17 cellular contexts compared by ENCODE assay signal in genomic region chr7:6231184-6231583, GRCh38.
"Had no signal": no experiment of that assay in that cellular context is flagged by ENCODE, and none has a peak within 500 bp of the region (broad histone marks: within the 10 kb centered on the region; RNA-seq: fewer than 3 reads in every experiment).

No MANE protein-coding gene starts in this region.

- H3K27me3 ChIP-seq: ovary, suprapubic skin, upper lobe of left lung had no signal

- ATAC-seq: activated CD4-positive, CD25-positive, alpha-beta regulatory T cell treated with anti-CD3 and anti-CD28 coated beads, Interleukin-2, amount 50 U/mL, for 24 hours; activated naive CD4-positive, alpha-beta T cell treated with anti-CD3 and anti-CD28 coated beads, Interleukin-2, amount 50 U/mL, for 72 hours; esophagus mucosa; left colon; mucosa of descending colon; naive thymus-derived CD8-positive, alpha-beta T cell; stimulated activated naive CD8-positive, alpha-beta T cell treated with anti-CD3 and anti-CD28 coated beads, Interleukin-15, Interleukin-2, amounts not matched to agents 100 U/mL and 50 U/mL, for 24 hours had no signal

- DNase-seq: activated effector memory CD4-positive, alpha-beta T cell treated with Interleukin-2 at 50 U/mL for 16 hours; amniotic stem cell; left colon; mucosa of descending colon; naive thymus-derived CD8-positive, alpha-beta T cell; ovary; stimulated activated CD4-positive, alpha-beta T cell treated with anti-CD3 and anti-CD28 coated beads, Interleukin-12 subunit alpha, Interleukin-12 subunit beta, amount 100 ng/mL, for 4 hours; stimulated activated CD4-positive, alpha-beta T cell treated with anti-CD3 and anti-CD28 coated beads, Interleukin-2, amount 100 ng/mL, for 48 hours; stimulated activated naive CD8-positive, alpha-beta T cell treated with anti-CD3 and anti-CD28 coated beads, Interleukin-15, Interleukin-2, amounts not matched to agents 100 U/mL and 50 U/mL, for 24 hours; upper lobe of left lung had no signal

- H3K27ac ChIP-seq: ovary, suprapubic skin, upper lobe of left lung had no signal

- H3K4me3 Mint-ChIP-seq: naive thymus-derived CD8-positive, alpha-beta T cell; T-helper 2 cell treated with Interferon-gamma antibody and Interleukin-4, amounts not matched to agents 5 μg/mL and 100 μg/mL, for 36 hours had no signal

- H3K4me3 ChIP-seq: mucosa of descending colon, ovary, suprapubic skin, upper lobe of left lung had no signal

- H3K9me3 ChIP-seq: mucosa of descending colon, ovary, suprapubic skin, upper lobe of left lung had no signal

- H3K27me3 Mint-ChIP-seq: brain had no signal

- H3K27ac Mint-ChIP-seq: activated naive CD4-positive, alpha-beta T cell treated with anti-CD3 and anti-CD28 coated beads, Interleukin-2, amount 50 U/mL, for 72 hours; T-helper 2 cell treated with Interferon-gamma antibody and Interleukin-4, amounts not matched to agents 5 μg/mL and 100 μg/mL, for 36 hours had no signal

- H3K9me3 Mint-ChIP-seq: activated naive CD4-positive, alpha-beta T cell treated with anti-CD3 and anti-CD28 coated beads, Interleukin-2, amount 50 U/mL, for 72 hours; brain; T-helper 2 cell treated with Interferon-gamma antibody and Interleukin-4, amounts not matched to agents 5 μg/mL and 100 μg/mL, for 36 hours had no signal

- H3K36me3 ChIP-seq: ovary, suprapubic skin, upper lobe of left lung had no signal

- FAIRE-seq: endometrium had no signal

- H3K36me3 Mint-ChIP-seq: activated naive CD4-positive, alpha-beta T cell treated with anti-CD3 and anti-CD28 coated beads, Interleukin-2, amount 50 U/mL, for 72 hours had no signal
